20 cellular contexts compared by ENCODE assay signal in genomic region chr6:144190051-144190450, GRCh38. TPM values are rescaled to one million over a fixed set of nuclear protein-coding genes. Genes with fewer than 3 reads are reported as not detected.
DNase-seq lines count a peak whose midpoint lies in the region; ATAC-seq and TF ChIP-seq lines count a peak whose summit lies in the region.
"Had no signal": no experiment of that assay in that cellular context is flagged by ENCODE, and none has a peak within 500 bp of the region (broad histone marks: within the 10 kb centered on the region; RNA-seq: fewer than 3 reads in every experiment).

No MANE protein-coding gene starts in this region.

- intact Hi-C loops in activated CD4-positive, alpha-beta T cell treated with anti-CD3 and anti-CD28 coated beads, Interleukin-2, amount 10 ng/mL, durations not matched to agents 24 days and 14 days (cut with micrococcal nuclease), result no loop called here
- intact Hi-C loops in lower lobe of right lung (cut with DNase I), result no loop called here
- intact Hi-C loops in thyroid gland (cut with DNase I), result no loop called here

- H3K27ac ChIP-seq in lower lobe of right lung, result no peak overlapping the region
- peak overlapping the region; percentile 52 to 72 (median 53) for H3K27ac ChIP-seq in thyroid gland
- H3K27ac ChIP-seq in GM23338 (ENCODE audit: low read depth), result no peak overlapping the region

- no peaks in the 10 kb centered on the region for H4K20me1 ChIP-seq in GM23338 (replicated peaks; ENCODE audit: insufficient read depth)

- no peak for DNase-seq in activated CD4-positive, alpha-beta T cell treated with anti-CD3 and anti-CD28 coated beads, Interleukin-2, amount 10 ng/mL, durations not matched to agents 24 days and 14 days
- DNase-seq in activated CD4-positive, alpha-beta T cell treated with anti-CD3 and anti-CD28 coated beads for 1 hour, result no peak
- DNase-seq in amniotic epithelial cell (ENCODE audit: low read depth) (peak; percentile 15), lower lobe of right lung (no peak), thyroid gland (no peak), NCI-H128 (lab: John Stamatoyannopoulos, UW; ENCODE audit: unreplicated experiment) (no peak), GM23338 (ENCODE audit: low spot score) (no peak), DMS79 treated with DMSO at 0.1 percent for 48 hours (lab: John Stamatoyannopoulos, UW) (no peak)
- DNase-seq: 8988T, BE2C, DMS153, Karpas-422, MV-4-11, NCI-H1105, NCI-H2029, NCI-H2227 treated with DMSO at 0.1 percent for 48 hours, NCI-H69, RPMI8226 had no signal

- H3F3A ChIP-seq in GM23338 (replicated peaks; ENCODE audit: low read depth), result no peaks in the 10 kb centered on the region

- H3K4me1 Mint-ChIP-seq in activated CD4-positive, alpha-beta T cell treated with anti-CD3 and anti-CD28 coated beads, Interleukin-2, amount 10 ng/mL, durations not matched to agents 24 days and 14 days, result no peaks in the 10 kb centered on the region
- H3K4me1 Mint-ChIP-seq in GM23338, result peaks cover 4% of the 10 kb centered on the region

- H3K27me3 ChIP-seq in lower lobe of right lung (ENCODE audit: low read depth) (no peaks in the 10 kb centered on the region), thyroid gland (no peaks in the 10 kb centered on the region), GM23338 (ENCODE audit: insufficient read depth) (no peaks in the 10 kb centered on the region)
- H3K27me3 ChIP-seq: BE2C had no signal

- H2AFZ ChIP-seq in GM23338, result no peak overlapping the region

- peaks cover 23% of the 10 kb centered on the region for H3K9me3 Mint-ChIP-seq in activated CD4-positive, alpha-beta T cell treated with anti-CD3 and anti-CD28 coated beads, Interleukin-2, amount 10 ng/mL, durations not matched to agents 24 days and 14 days
- H3K9me3 Mint-ChIP-seq in GM23338, result no peaks in the 10 kb centered on the region

- no peaks in the 10 kb centered on the region for H3K79me2 ChIP-seq in GM23338 (replicated peaks; ENCODE audit: insufficient read depth)

- 91 to 94% methylated on average over 4 of the region's 4 CpGs for WGBS in thyroid gland, 2 donors

- H3K4me3 Mint-ChIP-seq in activated CD4-positive, alpha-beta T cell treated with anti-CD3 and anti-CD28 coated beads, Interleukin-2, amount 10 ng/mL, durations not matched to agents 24 days and 14 days, result no peak overlapping the region
- H3K4me3 Mint-ChIP-seq in GM23338, result no peak overlapping the region
- H3K4me3 Mint-ChIP-seq: CD14-positive monocyte had no signal

- H3K9me3 ChIP-seq in lower lobe of right lung (no peaks in the 10 kb centered on the region), thyroid gland (no peaks in the 10 kb centered on the region)
- H3K9me3 ChIP-seq: BE2C had no signal

- H3K4me1 ChIP-seq in lower lobe of right lung (peaks cover under 1% of the 10 kb centered on the region), thyroid gland (peaks cover 12 to 24% of the 10 kb centered on the region in 2 donors), GM23338 (ENCODE audit: insufficient read depth) (peaks cover 4% of the 10 kb centered on the region; the same call in 1 of the 2 replicates)
- H3K4me1 ChIP-seq: BE2C had no signal

- TF ChIP-seq POLR2A in thyroid gland (IDR thresholded peaks at IDR 0.05), result no peak

- no peaks in the 10 kb centered on the region for H3K27me3 Mint-ChIP-seq in activated CD4-positive, alpha-beta T cell treated with anti-CD3 and anti-CD28 coated beads, Interleukin-2, amount 10 ng/mL, durations not matched to agents 24 days and 14 days
- no peaks in the 10 kb centered on the region for H3K27me3 Mint-ChIP-seq in GM23338 (ENCODE audit: insufficient read depth, low read depth, poor library complexity)

- H3K4me3 ChIP-seq in lower lobe of right lung (no peak overlapping the region), thyroid gland (replicated peaks in 1 of 3) (no peak overlapping the region), GM23338 (no peak overlapping the region)

- peak overlapping the region; percentile 21 for H3K27ac Mint-ChIP-seq in activated CD4-positive, alpha-beta T cell treated with anti-CD3 and anti-CD28 coated beads, Interleukin-2, amount 10 ng/mL, durations not matched to agents 24 days and 14 days
- no peak overlapping the region for H3K27ac Mint-ChIP-seq in GM23338

- TF ChIP-seq CTCF in lower lobe of right lung (IDR thresholded peaks at IDR 0.05) (no peak), thyroid gland (IDR thresholded peaks at IDR 0.05) (no peak), GM23338 (conservative IDR thresholded peaks at IDR 0.05; ENCODE audit: low read depth in 2 of 2) (no peak)

- ATAC-seq in lower lobe of right lung, result peak; percentile 7 to 30
- ATAC-seq in GM23338, result no peak

- peaks cover 25% of the 10 kb centered on the region for H3K36me3 ChIP-seq in lower lobe of right lung
- peaks cover 8 to 9% of the 10 kb centered on the region in 2 donors for H3K36me3 ChIP-seq in thyroid gland
- no peaks in the 10 kb centered on the region for H3K36me3 ChIP-seq in GM23338 (ENCODE audit: insufficient read depth)
- H3K36me3 ChIP-seq: BE2C had no signal

- H3K4me2 ChIP-seq in GM23338, result no peak overlapping the region

- peaks cover 38% of the 10 kb centered on the region for H3K36me3 Mint-ChIP-seq in activated CD4-positive, alpha-beta T cell treated with anti-CD3 and anti-CD28 coated beads, Interleukin-2, amount 10 ng/mL, durations not matched to agents 24 days and 14 days (ENCODE audit: low read depth)
- H3K36me3 Mint-ChIP-seq in GM23338 (ENCODE audit: low read depth), result no peaks in the 10 kb centered on the region

- no peaks in the 10 kb centered on the region; the same call in 1 of the 2 replicates for H3K9me2 ChIP-seq in GM23338 (ENCODE audit: insufficient read depth)

TF ChIP-seq in GM23338, 12 proteins besides CTCF, POLR2A, EP300 and RAD21 (continues in another document):
- TF ChIP-seq STAT1 (IDR thresholded peaks at IDR 0.05; ENCODE audit: unreplicated experiment), result no peak
- TF ChIP-seq POLR2AphosphoS5 (IDR thresholded peaks at IDR 0.05; ENCODE audit: low read depth), result no peak
- no peak for TF ChIP-seq ETS1 (IDR thresholded peaks at IDR 0.05)
- TF ChIP-seq CREB1 (CRISPR knock-in tag; IDR thresholded peaks at IDR 0.05; ENCODE audit: low read depth), result no peak
- no peak for TF ChIP-seq ZNF331 (CRISPR knock-in tag; IDR thresholded peaks at IDR 0.05; ENCODE audit: low read depth)
- TF ChIP-seq JUNB (IDR thresholded peaks at IDR 0.05; ENCODE audit: unreplicated experiment), result no peak
- TF ChIP-seq REST (IDR thresholded peaks at IDR 0.05; ENCODE audit: unreplicated experiment), result no peak
- no peak for TF ChIP-seq EZH2 (IDR thresholded peaks at IDR 0.05; ENCODE audit: low read depth, unreplicated experiment)

RNA-seq across cellular contexts. Expression of gene STX11, which starts 39.7 kb away (rescaled TPM):
- total RNA-seq in activated CD4-positive, alpha-beta T cell treated with anti-CD3 and anti-CD28 coated beads, Interleukin-2, amount 10 ng/mL, durations not matched to agents 24 days and 14 days, result 15.5 and 15.6 TPM in 2 replicates
- 54.1 TPM for total RNA-seq in lower lobe of right lung
- 10 to 100 TPM; 23.9 to 61.1 (median 31.8) TPM for total RNA-seq in thyroid gland
- total RNA-seq in GM23338 (2014; rRNA removed; shearing (Covaris generic)), result 0.08 and 0.35 TPM in 2 replicates
- polyA plus RNA-seq in GM23338 (2016; fragmentation: Nextera tagmentation; extraction: Ambion mirVana), result 0.37 and 0.52 TPM in 2 replicates
- total RNA-seq: HT-29 had no signal

Comparison
In these comparisons a context has a peak if more than half of its experiments do, and no peak if none do; other contexts are left out.
1. H3K27ac ChIP-seq: peak in thyroid gland (3 of 3); none in lower lobe of right lung (single experiment) and GM23338 (single experiment).
2. RNA of gene STX11, which starts 39.7 kb away (total RNA-seq): 54.1 TPM in lower lobe of right lung (single experiment), 23.9 to 61.1 TPM in thyroid gland and 15.5 to 15.6 TPM in activated CD4-positive, alpha-beta T cell treated with anti-CD3 and anti-CD28 coated beads, Interleukin-2, amount 10 ng/mL, durations not matched to agents 24 days and 14 days; 0.08 to 0.35 TPM in GM23338; every median in the first group is over 10 times any median in the second.